Comparison of ENCODE assay signal across 8 cellular contexts in genomic region chr9:114587345-114588149, GRCh38. TPM values are rescaled to one million over a fixed set of nuclear protein-coding genes. Genes with fewer than 3 reads are reported as not detected.
A peak's percentile ranks its signal among the peaks of the same experiment; 100 is the strongest.
DNase-seq lines count a peak whose midpoint lies in the region; ATAC-seq, FAIRE-seq and TF ChIP-seq lines count a peak whose summit lies in the region.

Gene ATP6V1G1, plus strand, starts transcription at chr9:114587769. Its CDS starts 70 bp downstream, at chr9:114587839.

- H2AFZ ChIP-seq in keratinocyte (ENCODE audit: control insufficient read depth, low read length), result peak within 1 kb of the TSS; percentile 88

- H4K20me1 ChIP-seq in keratinocyte (ENCODE audit: control insufficient read depth, extremely low read depth, insufficient read depth, low read length), result peaks cover 5% of the 10 kb centered on the region

- peak within 1 kb of the TSS; percentile 98 for H3K27ac ChIP-seq in keratinocyte (ENCODE audit: control insufficient read depth, insufficient read depth, low read length)

- no peaks in the 10 kb centered on the region for H3K9me3 ChIP-seq in keratinocyte (ENCODE audit: control insufficient read depth, low read depth, low read length)

- DNase-seq in AG20443 (ENCODE audit: low spot score) (peak; percentile 99), NCI-H460 (ENCODE audit: extremely low read depth, low read depth) (peak; percentile 99), cerebellum (ENCODE audit: low spot score) (peak; percentile 95), keratinocyte (ENCODE audit: low read depth, low spot score) (peak; percentile 95)
- DNase-seq in activated CD4-positive, CD25-positive, alpha-beta regulatory T cell treated with anti-CD3 and anti-CD28 coated beads, Interleukin-2, amount 50 U/mL, for 72 hours, result peak; percentile 98
- DNase-seq in stimulated activated CD4-positive, alpha-beta T cell treated with anti-CD3 and anti-CD28 coated beads, Interleukin-15, amount 100 ng/mL, for 1 hour (ENCODE audit: low read depth in 1 of 2, low spot score in 1 of 2), result peak; percentile 95 to 99

- peaks cover 37% of the 10 kb centered on the region for H3K4me1 ChIP-seq in keratinocyte (ENCODE audit: control insufficient read depth, extremely low read depth, insufficient read depth, low read length)

- peak within 1 kb of the TSS; percentile 99 for H3K9ac ChIP-seq in keratinocyte (ENCODE audit: control insufficient read depth, extremely low read depth, insufficient read depth, low read length)

- ATAC-seq in GM19043 (IDR thresholded peaks at IDR 0.05; ENCODE audit: low read depth, unreplicated experiment) (peak; percentile 96), HG03378 (IDR thresholded peaks at IDR 0.05; ENCODE audit: unreplicated experiment) (peak; percentile 92)

- H3K4me2 ChIP-seq in keratinocyte (ENCODE audit: control insufficient read depth, extremely low read depth, insufficient read depth, low read depth, low read length), result peak within 1 kb of the TSS; percentile 99

- peaks cover 0 to 5% of the 10 kb centered on the region in 2 experiments for H3K36me3 ChIP-seq in keratinocyte (ENCODE audit: control insufficient read depth in 2 of 2, extremely low read depth in 1 of 2, insufficient read depth in 2 of 2, low read length in 2 of 2)

- peak; percentile 44 for FAIRE-seq in keratinocyte (lab: Jason Lieb, UNC)

- TF ChIP-seq CTCF in keratinocyte (optimal IDR thresholded peaks at IDR 0.05 in 1 of 3, IDR thresholded peaks at IDR 0.05 in 1 of 3, conservative IDR thresholded peaks at IDR 0.05 in 1 of 3; ENCODE audit: extremely low read depth in 1 of 3, insufficient read depth in 2 of 3, low read length in 3 of 3), result peak in 2 of 3 experiments; percentile 22 to 43

- dilution Hi-C loops in keratinocyte (cut with MboI; ENCODE audit: extremely low pct_ligation_motif_present, low sequenced_read_pairs), result no loop called here

- H3K79me2 ChIP-seq in keratinocyte (ENCODE audit: control insufficient read depth, insufficient read depth, low read length), result peaks cover 45% of the 10 kb centered on the region

- H3K9me1 ChIP-seq in keratinocyte (ENCODE audit: control insufficient read depth, extremely low read depth, insufficient read depth, low read length), result no peaks in the 10 kb centered on the region

- no peaks in the 10 kb centered on the region for H3K27me3 ChIP-seq in keratinocyte (ENCODE audit: control insufficient read depth, extremely low read depth, insufficient read depth, low read length)

- H3K4me3 ChIP-seq in keratinocyte (ENCODE audit: control insufficient read depth in 2 of 3, extremely low read depth in 1 of 3, insufficient read depth in 2 of 3, low read depth in 1 of 3, low read length in 3 of 3), result peak within 1 kb of the TSS; percentile 81 to 100 (median 98)

RNA-seq across cellular contexts. Expression of gene ATP6V1G1, which starts in this region (rescaled TPM):
- total RNA-seq in NCI-H460 (2014; rRNA removed; shearing (Covaris generic)), result 157 and 164 TPM in 2 replicates
- polyA plus RNA-seq in NCI-H460 (2014; cell fraction: nucleus; rRNA removed), result 93.5 and 97.9 TPM in 2 replicates
- 75.1 TPM for total RNA-seq in cerebellum
- 159 to 214 TPM (median 211 TPM) in 3 replicates for polyA plus RNA-seq in keratinocyte
- polyA plus RNA-seq in keratinocyte (2011; ENCODE audit: low read depth), result 104 TPM
- polyA plus RNA-seq in keratinocyte (2011; cell fraction: cytosol; rRNA removed), result 222 and 310 TPM in 2 replicates
- 115 and 146 TPM in 2 replicates for polyA plus RNA-seq in keratinocyte (2011; cell fraction: nucleus; rRNA removed)
- 132 and 242 TPM in 2 replicates for polyA plus RNA-seq in keratinocyte (2012; ENCODE audit: low replicate concordance)
- polyA minus RNA-seq in keratinocyte, result 22.0 to 47.9 TPM (median 44.0 TPM) in 3 replicates
- polyA minus RNA-seq in keratinocyte (2011; cell fraction: cytosol; rRNA and poly(A)+ RNA removed), result 94.0 TPM
- polyA minus RNA-seq in keratinocyte (2011; cell fraction: nucleus; rRNA and poly(A)+ RNA removed), result 21.2 and 40.0 TPM in 2 replicates

Comparison
In these comparisons a context has a peak if more than half of its experiments do, and no peak if none do; other contexts are left out.
1. Peak in every context shown above with its lines: DNase-seq, ATAC-seq, H3K4me3 ChIP-seq and H3K27ac ChIP-seq.